Comparison of ENCODE assay signal across 20 cellular contexts in the genomic region with DNA sequence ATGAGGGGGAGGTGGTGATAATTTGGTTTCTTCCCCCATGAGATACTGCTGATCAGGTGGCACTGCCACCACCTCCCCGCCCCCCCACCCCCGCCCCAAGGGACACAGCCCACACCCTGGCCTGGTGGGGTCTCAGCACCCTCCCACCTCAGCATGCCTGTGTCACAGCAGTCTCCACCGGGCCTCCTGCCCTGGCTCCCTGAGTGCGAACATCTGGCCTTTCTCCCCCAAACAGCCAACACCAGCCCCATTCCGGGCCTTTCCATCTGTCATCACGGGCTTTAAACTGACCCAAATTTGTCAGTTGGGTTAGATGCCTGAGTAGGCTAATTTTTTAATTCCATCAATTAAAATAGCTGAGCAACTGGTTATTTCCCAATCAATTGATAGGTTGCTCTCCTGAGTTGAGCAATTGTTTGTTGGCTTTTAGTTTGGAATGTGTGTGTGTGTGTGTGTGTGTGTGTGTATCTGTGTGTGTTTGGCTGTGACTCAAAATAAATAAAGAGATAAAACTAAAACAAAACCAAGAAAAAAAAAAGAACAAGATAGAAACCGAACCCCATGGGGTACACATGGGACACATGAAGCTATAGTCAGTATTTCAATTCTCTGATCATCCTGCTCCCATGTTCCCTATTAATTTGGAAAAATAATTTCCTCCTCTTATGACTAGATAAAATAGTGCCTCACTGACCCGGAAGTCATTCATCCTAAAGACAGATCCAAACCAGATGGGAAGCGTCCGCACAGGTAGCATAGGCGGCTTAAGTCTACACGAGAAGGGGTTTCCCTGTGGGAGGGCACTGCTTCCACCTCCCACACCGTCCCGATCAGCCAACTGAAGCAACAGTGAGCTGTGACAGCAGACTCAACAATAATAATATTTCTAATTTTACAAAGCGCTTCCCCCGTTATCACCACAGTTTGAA. TPM values are rescaled to one million over a fixed set of nuclear protein-coding genes. Genes with fewer than 3 reads are reported as not detected.
A peak's percentile ranks its signal among the peaks of the same experiment; 100 is the strongest.
DNase-seq lines count a peak whose midpoint lies in the region; ATAC-seq and TF ChIP-seq lines count a peak whose summit lies in the region.
"Had no signal": no experiment of that assay in that cellular context is flagged by ENCODE, and none has a peak within 500 bp of the region (broad histone marks: within the 10 kb centered on the region; RNA-seq: fewer than 3 reads in every experiment).

No MANE protein-coding gene starts in this region.

- no TSS peak for BruUV-seq in PC-3 (replicated peaks; lab: Mats Ljungman, UMichigan)

- H2AFZ ChIP-seq in PC-3 (ENCODE audit: low read length): no peak overlapping the region

- POLR2A ChIA-PET in PC-3 (lab: Charles Lee; ENCODE audit: unreplicated experiment): interaction anchor here (0.5 kb wide), 1 partner anchor 788 kb away, joined by 3 read pairs; no protein-coding TSS in a partner anchor

- TF ChIP-seq EP300 in gastroesophageal sphincter (IDR thresholded peaks at IDR 0.05): no peak

- DNase-seq in DMS 273 (lab: John Stamatoyannopoulos, UW; ENCODE audit: unreplicated experiment) (peak; percentile 61), DMS 273 treated with DMSO at 0.1 percent for 48 hours (lab: John Stamatoyannopoulos, UW) (no peak), right lobe of liver (no peak), PC-3 (no peak), AG20443 (ENCODE audit: low spot score) (no peak)
- DNase-seq: C1 segment of cervical spinal cord; Calu3; CD4-positive, alpha-beta T cell; DMS153; DND-41; GDM1; GOT3; H9 had no signal

- ATAC-seq in gastroesophageal sphincter: peak; percentile 53
- ATAC-seq in right lobe of liver: peak; percentile 53 to 73 (median 58)
- no peak for ATAC-seq in GM21360 (IDR thresholded peaks at IDR 0.05; ENCODE audit: unreplicated experiment)
- ATAC-seq in PC-3: no peak
- no peak for ATAC-seq in HG02973 (IDR thresholded peaks at IDR 0.05; ENCODE audit: unreplicated experiment)

- no peak overlapping the region for H3K9ac ChIP-seq in PC-3 (ENCODE audit: low read length)

- WGBS in gastroesophageal sphincter (ENCODE audit: low coverage in 1 of 2), 2 donors: 60 to 68% methylated on average over 8 to 11 of the region's 16 CpGs
- WGBS in right lobe of liver (ENCODE audit: insufficient coverage, low coverage, low lambda C conversion rate, missing lambda C conversion rate): 18% methylated on average over 12 of the region's 16 CpGs

- TF ChIP-seq POLR2A in gastroesophageal sphincter (IDR thresholded peaks at IDR 0.05) (no peak), right lobe of liver (IDR thresholded peaks at IDR 0.05) (no peak)

- H3K4me2 ChIP-seq in PC-3 (ENCODE audit: low read length): no peak overlapping the region

- H3K4me1 ChIP-seq in gastroesophageal sphincter (no peaks in the 10 kb centered on the region), right lobe of liver (peaks cover 0 to 34% (median 10%) of the 10 kb centered on the region in 4 donors), PC-3 (ENCODE audit: insufficient read depth, low read length) (no peaks in the 10 kb centered on the region)

- intact Hi-C loops in right lobe of liver (cut with DNase I) (no loop called here), PC-3 (cut with micrococcal nuclease) (no loop called here)

- no peaks in the 10 kb centered on the region for H3K36me3 ChIP-seq in gastroesophageal sphincter
- no peaks in the 10 kb centered on the region for H3K36me3 ChIP-seq in right lobe of liver
- no peaks in the 10 kb centered on the region for H3K36me3 ChIP-seq in PC-3 (ENCODE audit: low read depth, low read length)

- TF ChIP-seq CTCF in gastroesophageal sphincter (IDR thresholded peaks at IDR 0.05) (no peak), right lobe of liver (IDR thresholded peaks at IDR 0.05) (no peak), PC-3 (conservative IDR thresholded peaks at IDR 0.05; ENCODE audit: low read depth, low read length) (no peak)

- no peaks in the 10 kb centered on the region for H3K79me2 ChIP-seq in PC-3 (ENCODE audit: low read length)

- H3K27me3 ChIP-seq in gastroesophageal sphincter (peaks cover 35% of the 10 kb centered on the region), right lobe of liver (no peaks in the 10 kb centered on the region), PC-3 (ENCODE audit: low read length) (no peaks in the 10 kb centered on the region)

- H3K4me3 ChIP-seq in gastroesophageal sphincter: no peak overlapping the region
- peak overlapping the region in 1 of 3 donors; percentile 24 for H3K4me3 ChIP-seq in right lobe of liver
- no peak overlapping the region for H3K4me3 ChIP-seq in PC-3 (ENCODE audit: low read length)

- CTCF ChIA-PET in PC-3 (lab: Charles Lee): no interaction called here

- H4K20me1 ChIP-seq in PC-3 (ENCODE audit: low read length): no peaks in the 10 kb centered on the region

- H3K27ac ChIP-seq in gastroesophageal sphincter: no peak overlapping the region
- H3K27ac ChIP-seq in right lobe of liver: peak overlapping the region in 2 of 3 donors; percentile 7 to 51
- H3K27ac ChIP-seq in PC-3 (ENCODE audit: low read length): no peak overlapping the region
- H3K27ac ChIP-seq: 22Rv1 had no signal

- H3K9me2 ChIP-seq in PC-3 (replicated peaks; ENCODE audit: low read length): no peaks in the 10 kb centered on the region

- no peaks in the 10 kb centered on the region for H3F3A ChIP-seq in PC-3 (ENCODE audit: low read length, unreplicated experiment)

- no peaks in the 10 kb centered on the region for H3K9me3 ChIP-seq in gastroesophageal sphincter
- no peaks in the 10 kb centered on the region for H3K9me3 ChIP-seq in right lobe of liver
- no peaks in the 10 kb centered on the region for H3K9me3 ChIP-seq in PC-3 (ENCODE audit: low read length)

RNA-seq across cellular contexts. Expression of a gene that starts 7.4 kb away (rescaled TPM):
- total RNA-seq in gastroesophageal sphincter (not detected), right lobe of liver (1 to 10 TPM in 1 of 6 experiments, under 1 TPM in 2, not detected in 3; 0.26 to 2.8 (median 0.39) TPM), PC-3 (2014; rRNA removed) (not detected in 2 replicates)
- total RNA-seq: A673; B cell; Calu3; CD4-positive, alpha-beta T cell; H9; HT1080 had no signal

RNA-seq across cellular contexts. Expression of a gene that starts 25.9 kb away (rescaled TPM):
- total RNA-seq in gastroesophageal sphincter (not detected), right lobe of liver (under 1 TPM in 1 of 6 experiments, not detected in 5; 0.18 TPM), PC-3 (2014; rRNA removed) (not detected in 2 replicates)
- total RNA-seq: A673; Calu3; CD4-positive, alpha-beta T cell; H9; HT1080 had no signal

RNA-seq across cellular contexts. Expression of a gene that starts 49.3 kb away (rescaled TPM):
- total RNA-seq in gastroesophageal sphincter: not detected
- 100 to 1,000 TPM in 4 of 6 experiments, 10 to 100 TPM in 2; 79.7 to 414 (median 172) TPM for total RNA-seq in right lobe of liver
- not detected in 2 replicates for total RNA-seq in PC-3 (2014; rRNA removed)
- total RNA-seq: A673; B cell; Calu3; CD4-positive, alpha-beta T cell; H9; HT1080 had no signal

RNA-seq across cellular contexts. Expression of a gene that starts 59.4 kb away (rescaled TPM):
- total RNA-seq in gastroesophageal sphincter: not detected
- 100 to 1,000 TPM in 4 of 6 experiments, 10 to 100 TPM in 2; 41.2 to 204 (median 145) TPM for total RNA-seq in right lobe of liver
- not detected in 2 replicates for total RNA-seq in PC-3 (2014; rRNA removed)
- total RNA-seq: A673; B cell; CD4-positive, alpha-beta T cell; H9; HT1080 had no signal

Comparison
In these comparisons a context has a peak if more than half of its experiments do, and no peak if none do; other contexts are left out.
1. ATAC-seq: peak in gastroesophageal sphincter (single experiment) and right lobe of liver (4 of 4); none in GM21360 (single experiment), PC-3 (single experiment) and HG02973 (single experiment).
2. H3K27ac ChIP-seq: peak in right lobe of liver (2 of 3); none in gastroesophageal sphincter (0 of 4) and PC-3 (single experiment).
3. RNA of a gene that starts 49.3 kb away (total RNA-seq): 79.7 to 414 TPM in right lobe of liver; not detected in gastroesophageal sphincter and not detected in PC-3; every median in the first group is over 10 times any median in the second.